Comparison of ENCODE assay signal across 1 cellular context in the genomic region with DNA sequence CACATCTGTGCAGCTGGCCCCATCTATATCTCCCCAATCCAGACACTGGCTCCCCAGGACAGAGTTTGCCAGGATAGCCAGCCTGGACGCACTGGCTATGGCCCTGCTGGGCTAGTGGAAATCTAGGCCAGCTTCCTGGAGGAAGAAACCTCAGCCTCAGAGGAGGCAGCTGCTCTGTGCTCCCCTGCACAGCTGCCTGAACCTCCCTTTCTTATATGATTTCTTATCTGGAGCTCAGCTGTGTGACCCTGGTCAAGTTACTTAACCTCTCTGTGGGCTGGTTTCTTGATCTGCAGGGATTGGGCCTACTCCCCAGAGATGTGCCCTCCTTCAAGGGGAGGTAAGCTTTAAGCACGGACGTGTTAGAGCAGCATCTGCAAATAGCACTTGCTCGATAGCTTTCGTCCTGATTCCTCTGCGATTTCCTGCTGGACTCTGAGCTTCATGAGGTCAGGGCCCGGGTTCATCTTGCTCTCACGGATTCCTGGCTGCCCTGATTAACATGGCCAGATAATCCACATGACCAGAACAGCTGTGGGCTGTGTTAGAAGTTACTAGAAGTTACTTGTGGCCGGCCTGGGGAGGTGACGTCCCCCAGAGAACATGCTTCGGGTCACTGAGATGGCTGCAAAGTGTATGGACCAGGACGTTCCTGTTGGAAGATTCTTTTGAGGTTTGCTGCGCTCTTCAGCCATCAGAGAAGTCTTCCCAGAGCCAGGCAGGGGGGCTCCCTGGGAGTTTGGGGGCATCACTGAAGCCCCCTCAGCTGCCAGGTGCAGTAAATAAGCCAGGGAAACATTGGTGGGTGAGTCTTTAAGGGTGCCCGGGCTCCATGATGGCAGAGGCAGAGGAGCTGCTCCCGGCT.
TF ChIP-seq lines count a peak whose summit lies in the region.

No MANE protein-coding gene starts in this region.

TF ChIP-seq in GM23338, 12 proteins besides CTCF, POLR2A, EP300 and RAD21:
- no peak for TF ChIP-seq POLR2AphosphoS5 (IDR thresholded peaks at IDR 0.05; ENCODE audit: low read depth)
- no peak for TF ChIP-seq ZNF114 (CRISPR knock-in tag; IDR thresholded peaks at IDR 0.05)
- no peak for TF ChIP-seq ZNF462 (CRISPR knock-in tag; IDR thresholded peaks at IDR 0.05)
- no peak for TF ChIP-seq ZNF331 (CRISPR knock-in tag; IDR thresholded peaks at IDR 0.05; ENCODE audit: low read depth)
- no peak for TF ChIP-seq STAT1 (IDR thresholded peaks at IDR 0.05; ENCODE audit: unreplicated experiment)
- TF ChIP-seq NANOG (IDR thresholded peaks at IDR 0.05; ENCODE audit: borderline replicate concordance) = no peak
- no peak for TF ChIP-seq EZH2phosphoT487 (IDR thresholded peaks at IDR 0.05; ENCODE audit: unreplicated experiment)
- TF ChIP-seq, protein P1, sequence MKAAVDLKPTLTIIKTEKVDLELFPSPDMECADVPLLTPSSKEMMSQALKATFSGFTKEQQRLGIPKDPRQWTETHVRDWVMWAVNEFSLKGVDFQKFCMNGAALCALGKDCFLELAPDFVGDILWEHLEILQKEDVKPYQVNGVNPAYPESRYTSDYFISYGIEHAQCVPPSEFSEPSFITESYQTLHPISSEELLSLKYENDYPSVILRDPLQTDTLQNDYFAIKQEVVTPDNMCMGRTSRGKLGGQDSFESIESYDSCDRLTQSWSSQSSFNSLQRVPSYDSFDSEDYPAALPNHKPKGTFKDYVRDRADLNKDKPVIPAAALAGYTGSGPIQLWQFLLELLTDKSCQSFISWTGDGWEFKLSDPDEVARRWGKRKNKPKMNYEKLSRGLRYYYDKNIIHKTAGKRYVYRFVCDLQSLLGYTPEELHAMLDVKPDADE (IDR thresholded peaks at IDR 0.05) = no peak
- no peak for TF ChIP-seq CREB1 (CRISPR knock-in tag; IDR thresholded peaks at IDR 0.05; ENCODE audit: low read depth)
- TF ChIP-seq, protein P2, sequence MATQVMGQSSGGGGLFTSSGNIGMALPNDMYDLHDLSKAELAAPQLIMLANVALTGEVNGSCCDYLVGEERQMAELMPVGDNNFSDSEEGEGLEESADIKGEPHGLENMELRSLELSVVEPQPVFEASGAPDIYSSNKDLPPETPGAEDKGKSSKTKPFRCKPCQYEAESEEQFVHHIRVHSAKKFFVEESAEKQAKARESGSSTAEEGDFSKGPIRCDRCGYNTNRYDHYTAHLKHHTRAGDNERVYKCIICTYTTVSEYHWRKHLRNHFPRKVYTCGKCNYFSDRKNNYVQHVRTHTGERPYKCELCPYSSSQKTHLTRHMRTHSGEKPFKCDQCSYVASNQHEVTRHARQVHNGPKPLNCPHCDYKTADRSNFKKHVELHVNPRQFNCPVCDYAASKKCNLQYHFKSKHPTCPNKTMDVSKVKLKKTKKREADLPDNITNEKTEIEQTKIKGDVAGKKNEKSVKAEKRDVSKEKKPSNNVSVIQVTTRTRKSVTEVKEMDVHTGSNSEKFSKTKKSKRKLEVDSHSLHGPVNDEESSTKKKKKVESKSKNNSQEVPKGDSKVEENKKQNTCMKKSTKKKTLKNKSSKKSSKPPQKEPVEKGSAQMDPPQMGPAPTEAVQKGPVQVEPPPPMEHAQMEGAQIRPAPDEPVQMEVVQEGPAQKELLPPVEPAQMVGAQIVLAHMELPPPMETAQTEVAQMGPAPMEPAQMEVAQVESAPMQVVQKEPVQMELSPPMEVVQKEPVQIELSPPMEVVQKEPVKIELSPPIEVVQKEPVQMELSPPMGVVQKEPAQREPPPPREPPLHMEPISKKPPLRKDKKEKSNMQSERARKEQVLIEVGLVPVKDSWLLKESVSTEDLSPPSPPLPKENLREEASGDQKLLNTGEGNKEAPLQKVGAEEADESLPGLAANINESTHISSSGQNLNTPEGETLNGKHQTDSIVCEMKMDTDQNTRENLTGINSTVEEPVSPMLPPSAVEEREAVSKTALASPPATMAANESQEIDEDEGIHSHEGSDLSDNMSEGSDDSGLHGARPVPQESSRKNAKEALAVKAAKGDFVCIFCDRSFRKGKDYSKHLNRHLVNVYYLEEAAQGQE (IDR thresholded peaks at IDR 0.05; ENCODE audit: unreplicated experiment) = no peak
- TF ChIP-seq EZH2 (IDR thresholded peaks at IDR 0.05; ENCODE audit: low read depth, unreplicated experiment) = no peak
- no peak for TF ChIP-seq JUNB (IDR thresholded peaks at IDR 0.05; ENCODE audit: unreplicated experiment)
TF ChIP-seq in GM23338: peak in this region for 0.
